In genomic region chr2:10337449-10337848, GRCh38 we compare ENCODE assay signal across 19 cellular contexts.
"Had no signal": no experiment of that assay in that cellular context is flagged by ENCODE, and none has a peak within 500 bp of the region (broad histone marks: within the 10 kb centered on the region; RNA-seq: fewer than 3 reads in every experiment).

No MANE protein-coding gene starts in this region.

- H3K4me3 Mint-ChIP-seq: neural crest cell had no signal

- H3K4me3 ChIP-seq: breast epithelium, esophagus squamous epithelium, heart right ventricle, left lung, pancreas, smooth muscle cell, thyroid gland had no signal

- DNase-seq: activated CD4-positive, alpha-beta T cell treated with anti-CD3 and anti-CD28 coated beads, Interleukin-2, amount 50 U/mL, for 4 hours; activated naive CD4-positive, alpha-beta T cell; activated T-cell treated with anti-CD3 and anti-CD28 coated beads for 4 hours; dermis blood vessel endothelial cell; effector memory CD4-positive, alpha-beta T cell; esophagus squamous epithelium; heart right ventricle; left lung; midbrain; pancreas; stimulated activated CD4-positive, alpha-beta T cell treated with anti-CD3 and anti-CD28 coated beads, Interleukin-4, amount 100 ng/mL, for 4 hours; stimulated activated naive CD4-positive, alpha-beta T cell treated with Interleukin-2 at 50 U/mL for 16 hours; T-helper 2 cell; thyroid gland had no signal

- ATAC-seq: heart right ventricle, left lung, pancreas, sciatic nerve had no signal

- H3K27me3 ChIP-seq: breast epithelium, esophagus squamous epithelium, heart right ventricle, left lung, pancreas, thyroid gland had no signal

- H3K27ac ChIP-seq: breast epithelium, esophagus squamous epithelium, heart right ventricle, left lung, pancreas, thyroid gland, VCaP had no signal

- H3K9me3 ChIP-seq: pancreas, thyroid gland had no signal

- H3K36me3 ChIP-seq: breast epithelium, left lung, pancreas, thyroid gland had no signal

- H3K9me3 Mint-ChIP-seq: neural crest cell had no signal
